8 cellular contexts compared by ENCODE assay signal in the genomic region with DNA sequence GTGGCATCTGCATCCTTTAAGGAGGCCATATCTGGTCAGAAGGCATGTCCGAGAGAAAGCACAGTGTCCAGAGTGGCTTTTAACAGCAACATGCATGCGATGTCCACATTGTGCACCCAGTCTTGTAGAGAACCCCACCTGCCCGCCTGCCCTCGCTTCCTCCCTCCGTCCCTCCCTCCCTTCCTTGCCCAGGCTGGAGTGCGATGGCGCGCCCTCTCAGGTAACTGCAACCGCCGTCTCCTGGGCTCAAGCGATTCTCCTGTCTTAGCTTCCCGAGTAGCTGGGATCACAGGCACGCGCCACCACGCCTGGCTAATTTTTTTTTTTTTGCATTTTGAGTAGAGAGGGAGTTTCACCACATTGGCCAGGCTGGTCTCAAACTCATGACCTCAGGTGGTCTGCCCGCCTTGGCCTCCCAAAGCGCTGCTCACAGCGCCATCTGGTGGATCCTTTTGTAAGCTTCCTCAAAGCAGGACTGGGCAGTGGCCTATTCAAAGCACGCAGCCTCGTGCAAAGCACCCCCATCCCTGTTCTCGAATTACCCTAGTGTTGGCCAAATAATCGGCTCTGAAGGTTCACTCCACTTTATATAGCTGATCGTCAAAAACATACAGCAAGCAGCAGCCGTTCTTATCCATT.
DNase-seq lines count a peak whose midpoint lies in the region; ATAC-seq and TF ChIP-seq lines count a peak whose summit lies in the region.

No MANE protein-coding gene starts in this region.

- H3K9me3 ChIP-seq in iPS DF 6.9 (ENCODE audit: control insufficient read depth, insufficient read depth, low read length), result no peaks in the 10 kb centered on the region

- no peak overlapping the region for H3K4me3 ChIP-seq in GM06990 (replicated peaks; ENCODE audit: low read depth, low read length)
- H3K4me3 ChIP-seq in iPS DF 6.9 (ENCODE audit: low read length), result no peak overlapping the region

- H3K4me1 ChIP-seq in iPS DF 6.9 (ENCODE audit: control insufficient read depth, insufficient read depth, low read length), result no peaks in the 10 kb centered on the region

- no peaks in the 10 kb centered on the region for H3K27me3 ChIP-seq in GM06990 (replicated peaks; ENCODE audit: control insufficient read depth, insufficient read depth, low read length)
- no peaks in the 10 kb centered on the region for H3K27me3 ChIP-seq in iPS DF 6.9 (ENCODE audit: control insufficient read depth, insufficient read depth, low read length)

- peak; percentile 46 for TF ChIP-seq CTCF in GM06990 (IDR thresholded peaks at IDR 0.05; ENCODE audit: insufficient read depth, low read length, poor library complexity, severe bottlenecking)

- no peak overlapping the region for H3K27ac ChIP-seq in iPS DF 6.9 (ENCODE audit: low read length)

- DNase-seq in GM06990 (ENCODE audit: extremely low read depth, insufficient read length) (no peak), NCI-H128 (lab: John Stamatoyannopoulos, UW; ENCODE audit: unreplicated experiment) (peak; percentile 1), iPS DF 6.9 (ENCODE audit: low read depth, low spot score) (peak; percentile 50)
- DNase-seq in activated T-cell treated with anti-CD3 and anti-CD28 coated beads, Interleukin-2, amount 50 U/mL, for 48 hours, result peak; percentile 60 to 63
- peak; percentile 20 for DNase-seq in stimulated activated CD8-positive, alpha-beta memory T cell treated with anti-CD3 and anti-CD28 coated beads, Interleukin-4, amount 100 ng/mL, for 24 hours (ENCODE audit: low read depth)

- ATAC-seq in GM18502 (IDR thresholded peaks at IDR 0.05; ENCODE audit: poor library complexity, unreplicated experiment) (no peak), GM21529 (IDR thresholded peaks at IDR 0.05; ENCODE audit: unreplicated experiment) (no peak), HG03139 (IDR thresholded peaks at IDR 0.05; ENCODE audit: unreplicated experiment) (no peak)

- H3K36me3 ChIP-seq in GM06990 (ENCODE audit: control insufficient read depth, insufficient read depth, low read length), result peaks cover 5% of the 10 kb centered on the region
- no peaks in the 10 kb centered on the region; the same call in 1 of the 2 replicates for H3K36me3 ChIP-seq in iPS DF 6.9 (ENCODE audit: control insufficient read depth, insufficient read depth, low read length)

- no CpG with 5 or more reads among the region's 24 CpGs for WGBS in iPS DF 6.9 (ENCODE audit: insufficient coverage, insufficient read length)
